ENCODE assay signal across 19 cellular contexts in genomic region chr12:132154941-132155770, GRCh38. TPM values are rescaled to one million over a fixed set of nuclear protein-coding genes. Genes with fewer than 3 reads are reported as not detected.
DNase-seq lines count a peak whose midpoint lies in the region; ATAC-seq and TF ChIP-seq lines count a peak whose summit lies in the region.
"Had no signal": no experiment of that assay in that cellular context is flagged by ENCODE, and none has a peak within 500 bp of the region (broad histone marks: within the 10 kb centered on the region; RNA-seq: fewer than 3 reads in every experiment).

No MANE protein-coding gene starts in this region.

- TF ChIP-seq CTCF in right atrium auricular region (IDR thresholded peaks at IDR 0.05) (no peak), cardiac muscle cell (IDR thresholded peaks at IDR 0.05; ENCODE audit: low read depth, low read length) (no peak), MCF 10A (IDR thresholded peaks at IDR 0.05; ENCODE audit: unreplicated experiment) (no peak)

- intact Hi-C loops in Right ventricle myocardium inferior (cut with DNase I) = loop anchor here (2.0 to 10.0 kb wide), 2 partner anchors 64 to 460 kb away; partner anchors contain the start of genes LRCOL1 and P2RX2
- intact Hi-C loops in MCF 10A (cut with micrococcal nuclease) = loop anchor here (2.0 to 10.0 kb wide), 4 partner anchors 64 to 460 kb away; partner anchors contain the start of genes LRCOL1 and P2RX2

- H3K9me3 ChIP-seq in right atrium auricular region (no peaks in the 10 kb centered on the region), cardiac muscle cell (ENCODE audit: low read depth) (no peaks in the 10 kb centered on the region)
- H3K9me3 ChIP-seq: mucosa of descending colon, SK-N-SH, uterus had no signal

- H3K4me3 ChIP-seq in right atrium auricular region = no peak overlapping the region
- H3K4me3 ChIP-seq in cardiac muscle cell = no peak overlapping the region
- H3K4me3 ChIP-seq: mucosa of descending colon, skin epidermis, uterus had no signal

- no peak overlapping the region for H3K27ac Mint-ChIP-seq in stimulated activated effector memory CD8-positive, alpha-beta T cell treated with anti-CD3 and anti-CD28 coated beads, Interleukin-12 subunit alpha, Interleukin-12 subunit beta, amount 100 ng/mL, for 72 hours
- H3K27ac Mint-ChIP-seq in MCF 10A (ENCODE audit: low read depth, unreplicated experiment) = no peak overlapping the region
- H3K27ac Mint-ChIP-seq: activated naive CD4-positive, alpha-beta T cell treated with anti-CD3 and anti-CD28 coated beads, Interleukin-2, amount 50 U/mL, for 72 hours; B cell; H9; stimulated activated naive CD8-positive, alpha-beta T cell treated with anti-CD3 and anti-CD28 coated beads, Interleukin-15, Interleukin-2, amounts not matched to agents 100 ng/mL and 50 ng/mL, for 24 hours had no signal

- H3K36me3 ChIP-seq in right atrium auricular region (peaks cover 8% of the 10 kb centered on the region), cardiac muscle cell (no peaks in the 10 kb centered on the region)
- H3K36me3 ChIP-seq: uterus had no signal

- BruUV-seq in MCF 10A (replicated peaks; lab: Mats Ljungman, UMichigan) = no TSS peak

- no peaks in the 10 kb centered on the region for H3K36me3 Mint-ChIP-seq in stimulated activated effector memory CD8-positive, alpha-beta T cell treated with anti-CD3 and anti-CD28 coated beads, Interleukin-12 subunit alpha, Interleukin-12 subunit beta, amount 100 ng/mL, for 72 hours
- H3K36me3 Mint-ChIP-seq in MCF 10A (ENCODE audit: insufficient read depth, unreplicated experiment) = no peaks in the 10 kb centered on the region
- H3K36me3 Mint-ChIP-seq: activated naive CD4-positive, alpha-beta T cell treated with anti-CD3 and anti-CD28 coated beads, Interleukin-2, amount 50 U/mL, for 72 hours had no signal

- POLR2A ChIA-PET in MCF 10A (lab: Yijun Ruan, JAX) = no interaction called here

- DNase-seq in Right ventricle myocardium inferior (ENCODE audit: missing footprints) (peak; percentile 53), right atrium auricular region (ENCODE audit: low spot score) (no peak), RPMI7951 (ENCODE audit: low read depth) (peak; percentile 49), cardiac muscle cell (ENCODE audit: low read depth in 1 of 2, low spot score in 1 of 2) (peak; percentile 14 to 28), OCI-M1 (lab: John Stamatoyannopoulos, UW) (no peak), MCF 10A (ENCODE audit: unreplicated experiment) (no peak)
- no peak for DNase-seq in stimulated activated effector memory CD8-positive, alpha-beta T cell treated with anti-CD3 and anti-CD28 coated beads, Interleukin-12 subunit alpha, Interleukin-12 subunit beta, amount 100 ng/mL, for 72 hours (ENCODE audit: low spot score in 2 of 2)
- DNase-seq: caudate nucleus, H9, NCI-H1092, NCI-H446, SK-N-SH, uterus had no signal

- CTCF ChIA-PET in MCF 10A (lab: Yijun Ruan, JAX) = interaction anchor here (0.6 to 1.3 kb wide), 9 partner anchors 28 to 565 kb away, joined by 3 to 6 read pairs (median 3); no protein-coding TSS in a partner anchor

- no peaks in the 10 kb centered on the region for H3K27me3 ChIP-seq in right atrium auricular region
- H3K27me3 ChIP-seq in cardiac muscle cell = no peaks in the 10 kb centered on the region
- H3K27me3 ChIP-seq: uterus had no signal

- H3K27ac ChIP-seq in right atrium auricular region = no peak overlapping the region
- H3K27ac ChIP-seq in cardiac muscle cell = no peak overlapping the region
- H3K27ac ChIP-seq: skin epidermis, uterus had no signal

- H3K9me3 Mint-ChIP-seq in stimulated activated effector memory CD8-positive, alpha-beta T cell treated with anti-CD3 and anti-CD28 coated beads, Interleukin-12 subunit alpha, Interleukin-12 subunit beta, amount 100 ng/mL, for 72 hours = no peaks in the 10 kb centered on the region
- no peaks in the 10 kb centered on the region for H3K9me3 Mint-ChIP-seq in MCF 10A (ENCODE audit: unreplicated experiment)
- H3K9me3 Mint-ChIP-seq: activated naive CD4-positive, alpha-beta T cell treated with anti-CD3 and anti-CD28 coated beads, Interleukin-2, amount 50 U/mL, for 72 hours; H9; stimulated activated naive CD8-positive, alpha-beta T cell treated with anti-CD3 and anti-CD28 coated beads, Interleukin-15, Interleukin-2, amounts not matched to agents 100 ng/mL and 50 ng/mL, for 24 hours had no signal

- no peaks in the 10 kb centered on the region for H3K4me1 Mint-ChIP-seq in stimulated activated effector memory CD8-positive, alpha-beta T cell treated with anti-CD3 and anti-CD28 coated beads, Interleukin-12 subunit alpha, Interleukin-12 subunit beta, amount 100 ng/mL, for 72 hours
- peaks cover 4% of the 10 kb centered on the region for H3K4me1 Mint-ChIP-seq in MCF 10A (ENCODE audit: insufficient read depth, unreplicated experiment)
- H3K4me1 Mint-ChIP-seq: H9 had no signal

- H3K4me1 ChIP-seq in right atrium auricular region (peaks cover 0 to 9% of the 10 kb centered on the region in 2 donors), cardiac muscle cell (ENCODE audit: low read depth) (no peaks in the 10 kb centered on the region)

- H3K4me3 Mint-ChIP-seq in stimulated activated effector memory CD8-positive, alpha-beta T cell treated with anti-CD3 and anti-CD28 coated beads, Interleukin-12 subunit alpha, Interleukin-12 subunit beta, amount 100 ng/mL, for 72 hours = no peak overlapping the region
- no peak overlapping the region for H3K4me3 Mint-ChIP-seq in MCF 10A (ENCODE audit: unreplicated experiment)
- H3K4me3 Mint-ChIP-seq: H9; stimulated activated naive CD8-positive, alpha-beta T cell treated with anti-CD3 and anti-CD28 coated beads, Interleukin-15, Interleukin-2, amounts not matched to agents 100 ng/mL and 50 ng/mL, for 24 hours had no signal

- ATAC-seq in Right ventricle myocardium inferior = no peak
- peak; percentile 54 for ATAC-seq in stimulated activated effector memory CD8-positive, alpha-beta T cell treated with anti-CD3 and anti-CD28 coated beads, Interleukin-12 subunit alpha, Interleukin-12 subunit beta, amount 100 ng/mL, for 72 hours
- no peak for ATAC-seq in GM18519 (IDR thresholded peaks at IDR 0.05; ENCODE audit: low FRiP score, unreplicated experiment)

- H3K27me3 Mint-ChIP-seq in MCF 10A (ENCODE audit: insufficient read depth, unreplicated experiment) = no peaks in the 10 kb centered on the region
- H3K27me3 Mint-ChIP-seq: B cell; stimulated activated naive CD8-positive, alpha-beta T cell treated with anti-CD3 and anti-CD28 coated beads, Interleukin-15, Interleukin-2, amounts not matched to agents 100 ng/mL and 50 ng/mL, for 24 hours had no signal

RNA-seq across cellular contexts. Expression of gene NOC4L, which starts 10.9 kb away (rescaled TPM):
- total RNA-seq in Right ventricle myocardium inferior (9.2 TPM), right atrium auricular region (1 to 10 TPM; 6.9 to 9.9 TPM), cardiac muscle cell (17.1 and 20.5 TPM in 2 replicates), MCF 10A (2022) (24.2 and 32.0 TPM in 2 replicates)
- total RNA-seq in RPMI7951 (2014; rRNA removed; shearing (Covaris generic)) = 9.3 and 14.8 TPM in 2 replicates
- polyA plus RNA-seq in cardiac muscle cell = 33.1 TPM in 2 replicates

RNA-seq across cellular contexts. Expression of gene DDX51, which starts 11.0 kb away (rescaled TPM):
- total RNA-seq in Right ventricle myocardium inferior (10.4 TPM), right atrium auricular region (1 to 10 TPM; 6.6 to 8.0 TPM), cardiac muscle cell (15.6 and 16.0 TPM in 2 replicates), MCF 10A (2022) (18.3 and 24.0 TPM in 2 replicates)
- 3.0 and 4.5 TPM in 2 replicates for total RNA-seq in RPMI7951 (2014; rRNA removed; shearing (Covaris generic))
- 22.9 and 29.6 TPM in 2 replicates for polyA plus RNA-seq in cardiac muscle cell

Comparison
In these comparisons a context has a peak if more than half of its experiments do, and no peak if none do; other contexts are left out.
1. DNase-seq: peak in Right ventricle myocardium inferior (single experiment), RPMI7951 (single experiment) and cardiac muscle cell (2 of 2); none in right atrium auricular region (single experiment), stimulated activated effector memory CD8-positive, alpha-beta T cell treated with anti-CD3 and anti-CD28 coated beads, Interleukin-12 subunit alpha, Interleukin-12 subunit beta, amount 100 ng/mL, for 72 hours (0 of 2), OCI-M1 (single experiment) and MCF 10A (single experiment).